Comparison of ENCODE assay signal across 9 cellular contexts in genomic region chr7:101017099-101017777, GRCh38. TPM values are rescaled to one million over a fixed set of nuclear protein-coding genes. Genes with fewer than 3 reads are reported as not detected.
DNase-seq lines count a peak whose midpoint lies in the region; ATAC-seq and FAIRE-seq lines count a peak whose summit lies in the region.
"Had no signal": no experiment of that assay in that cellular context is flagged by ENCODE, and none has a peak within 500 bp of the region (broad histone marks: within the 10 kb centered on the region; RNA-seq: fewer than 3 reads in every experiment).

No MANE protein-coding gene starts in this region.

- H3K4me1 ChIP-seq in HUES64 (ENCODE audit: insufficient read depth, low read length) (peaks cover 15% of the 10 kb centered on the region), iPS DF 6.9 (ENCODE audit: control insufficient read depth, insufficient read depth, low read length) (peaks cover 7% of the 10 kb centered on the region; the same call in 1 of the 2 replicates), small intestine (ENCODE audit: control insufficient read depth in 2 of 2, insufficient read depth in 1 of 2, low read depth in 1 of 2, low read length in 1 of 2) (peaks cover 7 to 9% of the 10 kb centered on the region in 2 donors)

- H3K4me3 ChIP-seq in HUES64 (ENCODE audit: low read length) (peak overlapping the region; percentile 77), iPS DF 6.9 (ENCODE audit: low read length) (peak overlapping the region; percentile 43), small intestine (ENCODE audit: low read depth in 1 of 2, low read length in 2 of 2) (peak overlapping the region in 1 of 2 donors; percentile 59)

- peak overlapping the region; percentile 89 for H3K9ac ChIP-seq in HUES64 (ENCODE audit: low read depth, low read length)

- no peaks in the 10 kb centered on the region for H3K27me3 ChIP-seq in HUES64 (ENCODE audit: insufficient read depth, low read length)
- no peaks in the 10 kb centered on the region for H3K27me3 ChIP-seq in iPS DF 6.9 (ENCODE audit: control insufficient read depth, insufficient read depth, low read length)
- H3K27me3 ChIP-seq in small intestine (ENCODE audit: control insufficient read depth in 2 of 2, insufficient read depth in 2 of 2, low read length in 2 of 2), result no peaks in the 10 kb centered on the region

- no peaks in the 10 kb centered on the region for H3K9me3 ChIP-seq in HUES64 (ENCODE audit: insufficient read depth, low read depth, low read length)
- no peaks in the 10 kb centered on the region for H3K9me3 ChIP-seq in T-helper 17 cell (ENCODE audit: control insufficient read depth, low read length, poor library complexity, severe bottlenecking)
- H3K9me3 ChIP-seq in iPS DF 6.9 (ENCODE audit: control insufficient read depth, insufficient read depth, low read length), result no peaks in the 10 kb centered on the region
- no peaks in the 10 kb centered on the region for H3K9me3 ChIP-seq in small intestine (ENCODE audit: control insufficient read depth, low read depth)

- DNase-seq in COR-L47 (lab: John Stamatoyannopoulos, UW) (peak; percentile 39), T-helper 17 cell (peak; percentile 27 to 32 (median 28)), iPS DF 6.9 (ENCODE audit: low read depth, low spot score) (no peak), small intestine (peak; percentile 91)

- peaks cover 5% of the 10 kb centered on the region for H3K36me3 Mint-ChIP-seq in T-helper 17 cell (ENCODE audit: low read depth)

- ATAC-seq in GM21390 (IDR thresholded peaks at IDR 0.05; ENCODE audit: unreplicated experiment) (peak; percentile 73), T-helper 17 cell (peak; percentile 87), GM18861 (IDR thresholded peaks at IDR 0.05; ENCODE audit: unreplicated experiment) (no peak)

- H3K27ac Mint-ChIP-seq in T-helper 17 cell, result peak overlapping the region; percentile 87

- H3K27me3 Mint-ChIP-seq in T-helper 17 cell, result peaks cover 16% of the 10 kb centered on the region

- peaks cover 12% of the 10 kb centered on the region for H3K4me1 Mint-ChIP-seq in T-helper 17 cell

- H3K27ac ChIP-seq in HUES64 (ENCODE audit: low read depth, low read length) (peak overlapping the region; percentile 92), angular gyrus (ENCODE audit: low read depth, low read length) (peak overlapping the region; percentile 70), iPS DF 6.9 (ENCODE audit: low read length) (no peak overlapping the region), small intestine (ENCODE audit: low read depth in 1 of 2, low read length in 1 of 2) (peak overlapping the region; percentile 75 to 95)

- peak overlapping the region; percentile 91 for H3K4me3 Mint-ChIP-seq in T-helper 17 cell

- no peak for FAIRE-seq in small intestine (lab: Jason Lieb, UNC)

- H3K36me3 ChIP-seq in HUES64 (ENCODE audit: insufficient read depth, low read length) (peaks cover 6% of the 10 kb centered on the region; the same call in 1 of the 2 replicates), iPS DF 6.9 (ENCODE audit: control insufficient read depth, insufficient read depth, low read length) (no peaks in the 10 kb centered on the region), small intestine (ENCODE audit: control insufficient read depth in 2 of 2, insufficient read depth in 2 of 2, low read length in 2 of 2) (no peaks in the 10 kb centered on the region)

- WGBS in HUES64, result 2% methylated on average over 26 of the region's 28 CpGs
- no CpG with 5 or more reads among the region's 28 CpGs for WGBS in iPS DF 6.9 (ENCODE audit: insufficient coverage, insufficient read length)
- WGBS in small intestine, 3 donors, result 2 to 4% (median 3%) methylated on average over 20 to 28 of the region's 28 CpGs

RNA-seq across cellular contexts. Expression of gene MUC17, which starts 2.6 kb away (rescaled TPM):
- not detected for polyA plus RNA-seq in HUES64 (2013, experiment 1 of 2)
- not detected for polyA plus RNA-seq in HUES64 (2013, experiment 2 of 2)
- total RNA-seq in T-helper 17 cell, result not detected
- 10 to 100 TPM; 16.1 to 26.6 (median 20.8) TPM for polyA plus RNA-seq in small intestine
- total RNA-seq: activated CD8-positive, alpha-beta memory T cell treated with anti-CD3 and anti-CD28 coated beads for 36 hours had no signal

RNA-seq across cellular contexts. Expression of gene MUC12, which starts 47.9 kb away (rescaled TPM):
- 6.7 TPM for polyA plus RNA-seq in HUES64 (2013, experiment 1 of 2)
- polyA plus RNA-seq in HUES64 (2013, experiment 2 of 2), result 9.8 TPM
- total RNA-seq in T-helper 17 cell, result 1 to 10 TPM in 1 of 2 donors, not detected in 1; 1.1 TPM
- polyA plus RNA-seq in small intestine, result 10 to 100 TPM in 2 of 3 donors, 1 to 10 TPM in 1; 2.6 to 31.8 (median 23.5) TPM
